In the genomic region with DNA sequence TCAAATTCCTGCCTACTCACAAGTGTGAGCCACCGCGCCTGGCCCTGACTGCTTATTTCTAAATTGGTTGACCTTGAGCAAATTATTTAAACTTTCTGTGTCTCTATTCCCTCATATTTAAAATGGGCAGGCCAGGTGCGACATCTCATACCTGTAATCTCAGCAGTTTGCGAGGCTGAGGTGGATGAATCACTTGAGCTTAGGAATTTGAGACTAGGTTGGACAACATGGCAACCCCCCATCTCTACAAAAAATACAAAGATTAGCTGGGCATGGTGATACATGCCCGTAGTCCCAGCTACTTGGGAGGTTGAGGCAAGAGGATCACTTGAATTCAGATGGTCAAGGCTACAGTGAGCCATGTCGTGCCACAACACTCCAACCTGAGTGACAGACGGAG, we compare ENCODE assay signal across 20 cellular contexts. TPM values are rescaled to one million over a fixed set of nuclear protein-coding genes. Genes with fewer than 3 reads are reported as not detected.
DNase-seq lines count a peak whose midpoint lies in the region; ATAC-seq, FAIRE-seq and TF ChIP-seq lines count a peak whose summit lies in the region.
"Had no signal": no experiment of that assay in that cellular context is flagged by ENCODE, and none has a peak within 500 bp of the region (broad histone marks: within the 10 kb centered on the region; RNA-seq: fewer than 3 reads in every experiment).

No MANE protein-coding gene starts in this region.

- TF ChIP-seq CTCF in mammary epithelial cell (conservative IDR thresholded peaks at IDR 0.05 in 1 of 2, IDR thresholded peaks at IDR 0.05 in 1 of 2; ENCODE audit: extremely low read depth in 1 of 2, insufficient read depth in 1 of 2, low read depth in 1 of 2, low read length in 2 of 2) (no peak), breast epithelium (IDR thresholded peaks at IDR 0.05) (no peak), bronchial epithelial cell (IDR thresholded peaks at IDR 0.05; ENCODE audit: insufficient read depth, low read length, severe bottlenecking) (no peak), mesothelial cell of epicardium (IDR thresholded peaks at IDR 0.05; ENCODE audit: unreplicated experiment) (no peak), A673 (conservative IDR thresholded peaks at IDR 0.05; ENCODE audit: low read depth, low read length) (no peak)

- no peaks in the 10 kb centered on the region for H3K9me3 Mint-ChIP-seq in mesothelial cell of epicardium
- H3K9me3 Mint-ChIP-seq: CD8-positive, alpha-beta T cell; HFFc6; IgD-negative memory B cell had no signal

- no peak overlapping the region for H3K4me3 Mint-ChIP-seq in mesothelial cell of epicardium
- H3K4me3 Mint-ChIP-seq: B cell; CD8-positive, alpha-beta T cell; HFFc6; IgD-negative memory B cell had no signal

- no peak for ATAC-seq in GM19351 (IDR thresholded peaks at IDR 0.05; ENCODE audit: unreplicated experiment)
- ATAC-seq: CD8-positive, alpha-beta T cell; HCT116 had no signal

- H3K9me3 ChIP-seq in mammary epithelial cell (replicated peaks; ENCODE audit: insufficient read depth, low read length): no peaks in the 10 kb centered on the region
- no peaks in the 10 kb centered on the region for H3K9me3 ChIP-seq in breast epithelium
- H3K9me3 ChIP-seq in A673 (ENCODE audit: low read depth, low read length, poor library complexity, severe bottlenecking): no peaks in the 10 kb centered on the region
- H3K9me3 ChIP-seq: BLaER1 treated with 17β-estradiol and CSF1 and Interleukin-3, amounts not matched to agents 10 nM and 100 nM had no signal

- POLR2A ChIA-PET in A673 (lab: Charles Lee; ENCODE audit: low non-redundant PET): no interaction called here

- no peaks in the 10 kb centered on the region for H3K27me3 ChIP-seq in mammary epithelial cell (ENCODE audit: insufficient read depth, low read length)
- no peaks in the 10 kb centered on the region for H3K27me3 ChIP-seq in breast epithelium
- H3K27me3 ChIP-seq in bronchial epithelial cell (ENCODE audit: control insufficient read depth, insufficient read depth, low read length): no peaks in the 10 kb centered on the region
- no peaks in the 10 kb centered on the region for H3K27me3 ChIP-seq in A673 (replicated peaks; ENCODE audit: insufficient read depth, low read depth, low read length, poor library complexity)
- H3K27me3 ChIP-seq: BLaER1 treated with 17β-estradiol and CSF1 and Interleukin-3, amounts not matched to agents 10 nM and 100 nM had no signal

- CTCF ChIA-PET in mammary epithelial cell (lab: Charles Lee; ENCODE audit: low non-redundant PET) (no interaction called here), A673 (lab: Charles Lee) (no interaction called here)

- in situ Hi-C loops in mammary epithelial cell (cut with MboI; ENCODE audit: low sequenced_read_pairs in 2 of 2): no loop called here

- no peak for FAIRE-seq in bronchial epithelial cell (lab: Jason Lieb, UNC)

- 87% methylated on average over 7 of the region's 7 CpGs for WGBS in mammary epithelial cell (ENCODE audit: low coverage, missing lambda C conversion rate)

- H3K4me2 ChIP-seq in mammary epithelial cell (ENCODE audit: insufficient read depth, low read depth, low read length): no peak overlapping the region
- H3K4me2 ChIP-seq: BLaER1 treated with 17β-estradiol and CSF1 and Interleukin-3, amounts not matched to agents 10 nM and 100 nM had no signal

- no peak overlapping the region for H2AFZ ChIP-seq in mammary epithelial cell (ENCODE audit: low read depth, low read length)

- H3K4me3 ChIP-seq in mammary epithelial cell (replicated peaks in 1 of 3; ENCODE audit: insufficient read depth in 1 of 3, low read depth in 2 of 3, low read length in 3 of 3) (no peak overlapping the region), breast epithelium (no peak overlapping the region), bronchial epithelial cell (ENCODE audit: low read depth, low read length) (no peak overlapping the region), A673 (ENCODE audit: low read depth, low read length, poor library complexity, severe bottlenecking) (no peak overlapping the region)
- H3K4me3 ChIP-seq: BLaER1 treated with 17β-estradiol and CSF1 and Interleukin-3, amounts not matched to agents 10 nM and 100 nM had no signal

- BruUV-seq in mammary epithelial cell (replicated peaks; lab: Mats Ljungman, UMichigan): no TSS peak
- BruUV-seq in A673 (replicated peaks; lab: Mats Ljungman, UMichigan): no TSS peak

- intact Hi-C loops in mammary epithelial cell (cut with micrococcal nuclease) (no loop called here), breast epithelium (cut with DNase I; ENCODE audit: low total_unique reads) (no loop called here), A673 (cut with micrococcal nuclease; ENCODE audit: unreplicated experiment) (no loop called here)

- dilution Hi-C loops in mammary epithelial cell (cut with HindIII; ENCODE audit: low sequenced_read_pairs): no loop called here

- DNase-seq in mammary epithelial cell: peak; percentile 57
- DNase-seq in breast epithelium (ENCODE audit: low spot score in 2 of 2): no peak
- DNase-seq in bronchial epithelial cell (ENCODE audit: low read depth): peak; percentile 85
- DNase-seq in mesothelial cell of epicardium (ENCODE audit: low spot score in 2 of 2, unreplicated experiment in 2 of 2): no peak
- DNase-seq in A673 (ENCODE audit: low spot score): no peak
- DNase-seq in OCI-M1 (lab: John Stamatoyannopoulos, UW): no peak
- DNase-seq: Calu3; CD8-positive, alpha-beta T cell; DMS79 treated with DMSO at 0.1 percent for 48 hours; GF-D8; GOT3; H7; HFFc6 had no signal

- TF ChIP-seq POLR2A in breast epithelium (IDR thresholded peaks at IDR 0.05): no peak

- H3K4me1 ChIP-seq in mammary epithelial cell (ENCODE audit: insufficient read depth, low read length) (peaks cover 27% of the 10 kb centered on the region), breast epithelium (no peaks in the 10 kb centered on the region), A673 (ENCODE audit: insufficient read depth, low read length, poor library complexity, severe bottlenecking) (no peaks in the 10 kb centered on the region)

- H4K20me1 ChIP-seq in mammary epithelial cell (ENCODE audit: insufficient read depth, low read length): no peaks in the 10 kb centered on the region
- H4K20me1 ChIP-seq: BLaER1 treated with 17β-estradiol and CSF1 and Interleukin-3, amounts not matched to agents 10 nM and 100 nM had no signal

- peaks cover 19% of the 10 kb centered on the region for H3K36me3 Mint-ChIP-seq in mesothelial cell of epicardium
- H3K36me3 Mint-ChIP-seq: CD8-positive, alpha-beta T cell; IgD-negative memory B cell had no signal

- peaks cover 68% of the 10 kb centered on the region for H3K79me2 ChIP-seq in mammary epithelial cell (ENCODE audit: insufficient read depth, low read length)

- peaks cover 71% of the 10 kb centered on the region for H3K4me1 Mint-ChIP-seq in mesothelial cell of epicardium
- H3K4me1 Mint-ChIP-seq: B cell, IgD-negative memory B cell had no signal

- H3K27ac ChIP-seq in mammary epithelial cell (ENCODE audit: insufficient read depth, low read depth, low read length) (no peak overlapping the region), breast epithelium (no peak overlapping the region), A673 (ENCODE audit: low read depth, low read length, poor library complexity, severe bottlenecking) (no peak overlapping the region)
- H3K27ac ChIP-seq: 22Rv1; BLaER1 treated with 17β-estradiol and CSF1 and Interleukin-3, amounts not matched to agents 10 nM and 100 nM; HL-60 had no signal

- H3K27ac Mint-ChIP-seq in mesothelial cell of epicardium: peak overlapping the region; percentile 68
- H3K27ac Mint-ChIP-seq: B cell; CD8-positive, alpha-beta T cell; HFFc6; IgD-negative memory B cell had no signal

- H3K36me3 ChIP-seq in mammary epithelial cell (ENCODE audit: insufficient read depth, low read length): peaks cover 9% of the 10 kb centered on the region
- no peaks in the 10 kb centered on the region for H3K36me3 ChIP-seq in breast epithelium
- peaks cover 3% of the 10 kb centered on the region for H3K36me3 ChIP-seq in bronchial epithelial cell (ENCODE audit: control insufficient read depth, insufficient read depth, low read length)
- no peaks in the 10 kb centered on the region for H3K36me3 ChIP-seq in A673 (ENCODE audit: insufficient read depth, low read length, poor library complexity, severe bottlenecking)
- H3K36me3 ChIP-seq: BLaER1 treated with 17β-estradiol and CSF1 and Interleukin-3, amounts not matched to agents 10 nM and 100 nM had no signal

- H3K9ac ChIP-seq in mammary epithelial cell (ENCODE audit: insufficient read depth, low read length): no peak overlapping the region
- H3K9ac ChIP-seq: BLaER1 treated with 17β-estradiol and CSF1 and Interleukin-3, amounts not matched to agents 10 nM and 100 nM had no signal

- no peaks in the 10 kb centered on the region for H3K27me3 Mint-ChIP-seq in mesothelial cell of epicardium (ENCODE audit: low read depth)

RNA-seq across cellular contexts. Expression of a gene that starts 26.5 kb away (rescaled TPM):
- total RNA-seq in mammary epithelial cell (10 to 100 TPM; 34.6 to 84.0 TPM), breast epithelium (10 to 100 TPM; 10.4 to 16.0 (median 11.8) TPM), bronchial epithelial cell (39.7 and 64.8 TPM in 2 replicates), mesothelial cell of epicardium (30.1 to 34.5 TPM (median 30.8 TPM) in 3 replicates), A673 (2021) (1.5 and 2.4 TPM in 2 replicates)
- polyA plus RNA-seq in mammary epithelial cell: 30.9 TPM
- polyA minus RNA-seq in mammary epithelial cell: 37.9 TPM

Comparison
In these comparisons a context has a peak if more than half of its experiments do, and no peak if none do; other contexts are left out.
1. DNase-seq: peak in mammary epithelial cell (single experiment) and bronchial epithelial cell (single experiment); none in breast epithelium (0 of 2), mesothelial cell of epicardium (0 of 2), A673 (single experiment) and OCI-M1 (single experiment).